ENCODE assay signal across 1 cellular context in the genomic region with DNA sequence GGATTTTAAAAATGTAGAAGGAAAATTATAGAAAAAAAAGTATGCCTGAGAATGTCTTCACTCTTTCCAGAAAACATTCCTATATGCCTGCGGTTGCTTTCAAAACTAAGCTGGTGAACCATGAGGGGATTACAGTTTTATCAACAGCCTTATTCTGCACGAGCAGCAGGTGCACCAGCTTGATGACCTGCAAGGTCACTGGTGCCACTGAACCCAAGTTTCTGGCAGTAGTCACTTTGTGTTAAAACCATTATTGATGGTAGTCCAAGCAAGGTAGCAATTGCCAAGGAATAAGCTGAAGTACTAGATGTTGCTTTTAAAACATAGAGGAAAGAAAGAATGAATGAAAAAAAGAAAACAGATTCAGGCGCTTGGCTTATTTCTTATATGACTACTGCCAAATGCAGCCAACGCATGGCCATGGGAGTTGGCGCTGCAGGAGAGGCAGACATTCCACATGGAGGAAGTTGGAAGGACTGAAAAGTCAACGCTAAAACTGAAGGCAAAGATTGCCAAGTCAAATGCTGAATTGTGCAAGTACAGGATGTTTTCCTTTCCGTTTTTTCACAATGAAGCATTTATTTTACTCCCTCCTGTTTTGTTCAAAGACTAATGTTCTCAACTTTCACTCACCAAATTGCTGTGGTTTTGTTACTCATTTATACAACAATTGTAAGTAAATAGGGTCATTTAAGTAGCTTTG.
A peak's percentile ranks its signal among the peaks of the same experiment; 100 is the strongest.
TF ChIP-seq lines count a peak whose summit lies in the region.

No MANE protein-coding gene starts in this region.

TF ChIP-seq in HepG2, 621 proteins besides CTCF, POLR2A, EP300 and RAD21 (continued from another document):
- TF ChIP-seq, protein P1, sequence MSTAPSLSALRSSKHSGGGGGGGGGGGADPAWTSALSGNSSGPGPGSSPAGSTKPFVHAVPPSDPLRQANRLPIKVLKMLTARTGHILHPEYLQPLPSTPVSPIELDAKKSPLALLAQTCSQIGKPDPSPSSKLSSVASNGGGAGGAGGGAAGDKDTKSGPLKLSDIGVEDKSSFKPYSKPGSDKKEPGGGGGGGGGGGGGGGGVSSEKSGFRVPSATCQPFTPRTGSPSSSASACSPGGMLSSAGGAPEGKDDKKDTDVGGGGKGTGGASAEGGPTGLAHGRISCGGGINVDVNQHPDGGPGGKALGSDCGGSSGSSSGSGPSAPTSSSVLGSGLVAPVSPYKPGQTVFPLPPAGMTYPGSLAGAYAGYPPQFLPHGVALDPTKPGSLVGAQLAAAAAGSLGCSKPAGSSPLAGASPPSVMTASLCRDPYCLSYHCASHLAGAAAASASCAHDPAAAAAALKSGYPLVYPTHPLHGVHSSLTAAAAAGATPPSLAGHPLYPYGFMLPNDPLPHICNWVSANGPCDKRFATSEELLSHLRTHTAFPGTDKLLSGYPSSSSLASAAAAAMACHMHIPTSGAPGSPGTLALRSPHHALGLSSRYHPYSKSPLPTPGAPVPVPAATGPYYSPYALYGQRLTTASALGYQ (CRISPR knock-in tag; IDR thresholded peaks at IDR 0.05) = no peak
- TF ChIP-seq ZBTB26 (CRISPR knock-in tag; IDR thresholded peaks at IDR 0.05; ENCODE audit: borderline replicate concordance) (no peak), HNRNPK (IDR thresholded peaks at IDR 0.05; ENCODE audit: low read depth, low read length, poor library complexity, severe bottlenecking) (no peak), ZNF652 (CRISPR knock-in tag; IDR thresholded peaks at IDR 0.05; ENCODE audit: borderline replicate concordance, low read depth) (no peak), ZBTB3 (CRISPR knock-in tag; IDR thresholded peaks at IDR 0.05; ENCODE audit: borderline replicate concordance, low read depth) (no peak), TFE3 (CRISPR knock-in tag; IDR thresholded peaks at IDR 0.05) (0 out of 2 replicates have a peak, but pooled peaks have one; percentile 26), CENPT (CRISPR knock-in tag; IDR thresholded peaks at IDR 0.05; ENCODE audit: low read depth) (no peak), TAF15 (IDR thresholded peaks at IDR 0.05; ENCODE audit: low read depth, low read length, poor library complexity, severe bottlenecking) (no peak), ZNF816 (CRISPR knock-in tag; IDR thresholded peaks at IDR 0.05; ENCODE audit: borderline replicate concordance) (no peak), ZNF160 (CRISPR knock-in tag; IDR thresholded peaks at IDR 0.05) (no peak), FOXA3 (CRISPR knock-in tag; IDR thresholded peaks at IDR 0.05) (peak; percentile 61), JUNB (CRISPR knock-in tag; IDR thresholded peaks at IDR 0.05; ENCODE audit: borderline replicate concordance) (no peak), SP140L (CRISPR knock-in tag; IDR thresholded peaks at IDR 0.05; ENCODE audit: borderline replicate concordance) (no peak), NFIC (IDR thresholded peaks at IDR 0.05; ENCODE audit: low read length) (peak; percentile 37; the same call in 1 of the 2 replicates), SPEN (CRISPR knock-in tag; IDR thresholded peaks at IDR 0.05; ENCODE audit: low read depth) (no peak), TSC22D2 (CRISPR knock-in tag; IDR thresholded peaks at IDR 0.05; ENCODE audit: borderline replicate concordance) (no peak), ZFP90 (CRISPR knock-in tag; IDR thresholded peaks at IDR 0.05; ENCODE audit: borderline replicate concordance) (no peak), ARID2 (CRISPR knock-in tag; IDR thresholded peaks at IDR 0.05; ENCODE audit: borderline replicate concordance) (no peak), ZNF777 (CRISPR knock-in tag; IDR thresholded peaks at IDR 0.05) (no peak), PPARG (CRISPR knock-in tag; conservative IDR thresholded peaks at IDR 0.05) (peak; percentile 69; the same call in 1 of the 2 replicates), HES4 (CRISPR knock-in tag; IDR thresholded peaks at IDR 0.05; ENCODE audit: borderline replicate concordance) (no peak), ZNF709 (CRISPR knock-in tag; IDR thresholded peaks at IDR 0.05) (no peak), HMG20A (CRISPR knock-in tag; IDR thresholded peaks at IDR 0.05; ENCODE audit: borderline replicate concordance) (peak; percentile 38; the same call in 1 of the 2 replicates), ZNF572 (CRISPR knock-in tag; IDR thresholded peaks at IDR 0.05) (no peak), ZNF644 (CRISPR knock-in tag; IDR thresholded peaks at IDR 0.05; ENCODE audit: low read depth) (peak; percentile 81), RELA (CRISPR knock-in tag; IDR thresholded peaks at IDR 0.05) (no peak), ZNF619 (CRISPR knock-in tag; IDR thresholded peaks at IDR 0.05) (no peak), BCL6 (CRISPR knock-in tag; IDR thresholded peaks at IDR 0.05) (no peak), FOSL1 (CRISPR knock-in tag; IDR thresholded peaks at IDR 0.05; ENCODE audit: borderline replicate concordance) (no peak), ZNF510 (CRISPR knock-in tag; IDR thresholded peaks at IDR 0.05; ENCODE audit: low read depth) (no peak), GABPB1 (CRISPR knock-in tag; IDR thresholded peaks at IDR 0.05) (peak; percentile 20; the same call in 1 of the 2 replicates), ZFP91 (CRISPR knock-in tag; IDR thresholded peaks at IDR 0.05; ENCODE audit: borderline replicate concordance) (no peak), ZSCAN22 (CRISPR knock-in tag; IDR thresholded peaks at IDR 0.05) (no peak)
- TF ChIP-seq, protein P2, sequence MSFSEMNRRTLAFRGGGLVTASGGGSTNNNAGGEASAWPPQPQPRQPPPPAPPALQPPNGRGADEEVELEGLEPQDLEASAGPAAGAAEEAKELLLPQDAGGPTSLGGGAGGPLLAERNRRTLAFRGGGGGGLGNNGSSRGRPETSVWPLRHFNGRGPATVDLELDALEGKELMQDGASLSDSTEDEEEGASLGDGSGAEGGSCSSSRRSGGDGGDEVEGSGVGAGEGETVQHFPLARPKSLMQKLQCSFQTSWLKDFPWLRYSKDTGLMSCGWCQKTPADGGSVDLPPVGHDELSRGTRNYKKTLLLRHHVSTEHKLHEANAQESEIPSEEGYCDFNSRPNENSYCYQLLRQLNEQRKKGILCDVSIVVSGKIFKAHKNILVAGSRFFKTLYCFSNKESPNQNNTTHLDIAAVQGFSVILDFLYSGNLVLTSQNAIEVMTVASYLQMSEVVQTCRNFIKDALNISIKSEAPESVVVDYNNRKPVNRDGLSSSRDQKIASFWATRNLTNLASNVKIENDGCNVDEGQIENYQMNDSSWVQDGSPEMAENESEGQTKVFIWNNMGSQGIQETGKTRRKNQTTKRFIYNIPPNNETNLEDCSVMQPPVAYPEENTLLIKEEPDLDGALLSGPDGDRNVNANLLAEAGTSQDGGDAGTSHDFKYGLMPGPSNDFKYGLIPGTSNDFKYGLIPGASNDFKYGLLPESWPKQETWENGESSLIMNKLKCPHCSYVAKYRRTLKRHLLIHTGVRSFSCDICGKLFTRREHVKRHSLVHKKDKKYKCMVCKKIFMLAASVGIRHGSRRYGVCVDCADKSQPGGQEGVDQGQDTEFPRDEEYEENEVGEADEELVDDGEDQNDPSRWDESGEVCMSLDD (CRISPR knock-in tag; IDR thresholded peaks at IDR 0.05; ENCODE audit: borderline replicate concordance) = no peak
- TF ChIP-seq, protein P3, sequence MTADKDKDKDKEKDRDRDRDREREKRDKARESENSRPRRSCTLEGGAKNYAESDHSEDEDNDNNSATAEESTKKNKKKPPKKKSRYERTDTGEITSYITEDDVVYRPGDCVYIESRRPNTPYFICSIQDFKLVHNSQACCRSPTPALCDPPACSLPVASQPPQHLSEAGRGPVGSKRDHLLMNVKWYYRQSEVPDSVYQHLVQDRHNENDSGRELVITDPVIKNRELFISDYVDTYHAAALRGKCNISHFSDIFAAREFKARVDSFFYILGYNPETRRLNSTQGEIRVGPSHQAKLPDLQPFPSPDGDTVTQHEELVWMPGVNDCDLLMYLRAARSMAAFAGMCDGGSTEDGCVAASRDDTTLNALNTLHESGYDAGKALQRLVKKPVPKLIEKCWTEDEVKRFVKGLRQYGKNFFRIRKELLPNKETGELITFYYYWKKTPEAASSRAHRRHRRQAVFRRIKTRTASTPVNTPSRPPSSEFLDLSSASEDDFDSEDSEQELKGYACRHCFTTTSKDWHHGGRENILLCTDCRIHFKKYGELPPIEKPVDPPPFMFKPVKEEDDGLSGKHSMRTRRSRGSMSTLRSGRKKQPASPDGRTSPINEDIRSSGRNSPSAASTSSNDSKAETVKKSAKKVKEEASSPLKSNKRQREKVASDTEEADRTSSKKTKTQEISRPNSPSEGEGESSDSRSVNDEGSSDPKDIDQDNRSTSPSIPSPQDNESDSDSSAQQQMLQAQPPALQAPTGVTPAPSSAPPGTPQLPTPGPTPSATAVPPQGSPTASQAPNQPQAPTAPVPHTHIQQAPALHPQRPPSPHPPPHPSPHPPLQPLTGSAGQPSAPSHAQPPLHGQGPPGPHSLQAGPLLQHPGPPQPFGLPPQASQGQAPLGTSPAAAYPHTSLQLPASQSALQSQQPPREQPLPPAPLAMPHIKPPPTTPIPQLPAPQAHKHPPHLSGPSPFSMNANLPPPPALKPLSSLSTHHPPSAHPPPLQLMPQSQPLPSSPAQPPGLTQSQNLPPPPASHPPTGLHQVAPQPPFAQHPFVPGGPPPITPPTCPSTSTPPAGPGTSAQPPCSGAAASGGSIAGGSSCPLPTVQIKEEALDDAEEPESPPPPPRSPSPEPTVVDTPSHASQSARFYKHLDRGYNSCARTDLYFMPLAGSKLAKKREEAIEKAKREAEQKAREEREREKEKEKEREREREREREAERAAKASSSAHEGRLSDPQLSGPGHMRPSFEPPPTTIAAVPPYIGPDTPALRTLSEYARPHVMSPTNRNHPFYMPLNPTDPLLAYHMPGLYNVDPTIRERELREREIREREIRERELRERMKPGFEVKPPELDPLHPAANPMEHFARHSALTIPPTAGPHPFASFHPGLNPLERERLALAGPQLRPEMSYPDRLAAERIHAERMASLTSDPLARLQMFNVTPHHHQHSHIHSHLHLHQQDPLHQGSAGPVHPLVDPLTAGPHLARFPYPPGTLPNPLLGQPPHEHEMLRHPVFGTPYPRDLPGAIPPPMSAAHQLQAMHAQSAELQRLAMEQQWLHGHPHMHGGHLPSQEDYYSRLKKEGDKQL (CRISPR knock-in tag; IDR thresholded peaks at IDR 0.05; ENCODE audit: low read depth) = no peak
- TF ChIP-seq, protein P4, sequence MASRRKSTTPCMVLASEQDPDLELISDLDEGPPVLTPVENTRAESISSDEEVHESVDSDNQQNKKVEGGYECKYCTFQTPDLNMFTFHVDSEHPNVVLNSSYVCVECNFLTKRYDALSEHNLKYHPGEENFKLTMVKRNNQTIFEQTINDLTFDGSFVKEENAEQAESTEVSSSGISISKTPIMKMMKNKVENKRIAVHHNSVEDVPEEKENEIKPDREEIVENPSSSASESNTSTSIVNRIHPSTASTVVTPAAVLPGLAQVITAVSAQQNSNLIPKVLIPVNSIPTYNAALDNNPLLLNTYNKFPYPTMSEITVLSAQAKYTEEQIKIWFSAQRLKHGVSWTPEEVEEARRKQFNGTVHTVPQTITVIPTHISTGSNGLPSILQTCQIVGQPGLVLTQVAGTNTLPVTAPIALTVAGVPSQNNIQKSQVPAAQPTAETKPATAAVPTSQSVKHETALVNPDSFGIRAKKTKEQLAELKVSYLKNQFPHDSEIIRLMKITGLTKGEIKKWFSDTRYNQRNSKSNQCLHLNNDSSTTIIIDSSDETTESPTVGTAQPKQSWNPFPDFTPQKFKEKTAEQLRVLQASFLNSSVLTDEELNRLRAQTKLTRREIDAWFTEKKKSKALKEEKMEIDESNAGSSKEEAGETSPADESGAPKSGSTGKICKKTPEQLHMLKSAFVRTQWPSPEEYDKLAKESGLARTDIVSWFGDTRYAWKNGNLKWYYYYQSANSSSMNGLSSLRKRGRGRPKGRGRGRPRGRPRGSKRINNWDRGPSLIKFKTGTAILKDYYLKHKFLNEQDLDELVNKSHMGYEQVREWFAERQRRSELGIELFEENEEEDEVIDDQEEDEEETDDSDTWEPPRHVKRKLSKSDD (CRISPR knock-in tag; IDR thresholded peaks at IDR 0.05; ENCODE audit: low read depth) = no peak
- TF ChIP-seq, protein P5, sequence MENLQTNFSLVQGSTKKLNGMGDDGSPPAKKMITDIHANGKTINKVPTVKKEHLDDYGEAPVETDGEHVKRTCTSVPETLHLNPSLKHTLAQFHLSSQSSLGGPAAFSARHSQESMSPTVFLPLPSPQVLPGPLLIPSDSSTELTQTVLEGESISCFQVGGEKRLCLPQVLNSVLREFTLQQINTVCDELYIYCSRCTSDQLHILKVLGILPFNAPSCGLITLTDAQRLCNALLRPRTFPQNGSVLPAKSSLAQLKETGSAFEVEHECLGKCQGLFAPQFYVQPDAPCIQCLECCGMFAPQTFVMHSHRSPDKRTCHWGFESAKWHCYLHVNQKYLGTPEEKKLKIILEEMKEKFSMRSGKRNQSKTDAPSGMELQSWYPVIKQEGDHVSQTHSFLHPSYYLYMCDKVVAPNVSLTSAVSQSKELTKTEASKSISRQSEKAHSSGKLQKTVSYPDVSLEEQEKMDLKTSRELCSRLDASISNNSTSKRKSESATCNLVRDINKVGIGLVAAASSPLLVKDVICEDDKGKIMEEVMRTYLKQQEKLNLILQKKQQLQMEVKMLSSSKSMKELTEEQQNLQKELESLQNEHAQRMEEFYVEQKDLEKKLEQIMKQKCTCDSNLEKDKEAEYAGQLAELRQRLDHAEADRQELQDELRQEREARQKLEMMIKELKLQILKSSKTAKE (CRISPR knock-in tag; IDR thresholded peaks at IDR 0.05; ENCODE audit: borderline replicate concordance) = no peak
